Comparison of ENCODE assay signal across 8 cellular contexts in genomic region chr1:67053785-67054759, GRCh38. TPM values are rescaled to one million over a fixed set of nuclear protein-coding genes. Genes with fewer than 3 reads are reported as not detected.
DNase-seq lines count a peak whose midpoint lies in the region; ATAC-seq, FAIRE-seq and TF ChIP-seq lines count a peak whose summit lies in the region.

TSS of gene SLC35D1 (minus strand) at chr1:67054148. CDS start at chr1:67054013, 135 bp downstream.

- peak; percentile 61 for ATAC-seq in foreskin keratinocyte

- peak; percentile 56 for DNase-seq in H54 (ENCODE audit: insufficient read length, low spot score)
- no peak for DNase-seq in LNCaP clone FGC (ENCODE audit: low read depth)
- DNase-seq in SHP77 treated with DMSO at 0.1 percent for 48 hours (lab: John Stamatoyannopoulos, UW): peak; percentile 39
- peak; percentile 56 for DNase-seq in activated gamma-delta T cell (lab: John Stamatoyannopoulos, UW)
- peak in 1 of 2 donors; percentile 48 for DNase-seq in foreskin keratinocyte

- peak; percentile 61 for FAIRE-seq in H54 (lab: Jason Lieb, UNC)

- H3K36me3 ChIP-seq in ES-I3 (ENCODE audit: insufficient read depth, low read length) (no peaks in the 10 kb centered on the region), neuron (ENCODE audit: insufficient read depth, low read length) (peaks cover 16% of the 10 kb centered on the region)

- peak within 1 kb of the TSS; percentile 59 for H3K27ac ChIP-seq in foreskin keratinocyte

- H3K4me1 ChIP-seq in ES-I3 (ENCODE audit: insufficient read depth, low read length) (no peaks in the 10 kb centered on the region), foreskin keratinocyte (peaks cover 20% of the 10 kb centered on the region), neuron (ENCODE audit: insufficient read depth, low read length) (peaks cover 34% of the 10 kb centered on the region)

- H3K27me3 ChIP-seq in foreskin keratinocyte (no peaks in the 10 kb centered on the region), neuron (ENCODE audit: insufficient read depth, low read length) (no peaks in the 10 kb centered on the region)

- TF ChIP-seq CTCF in LNCaP clone FGC (IDR thresholded peaks at IDR 0.05; ENCODE audit: control insufficient read depth, extremely low read depth, insufficient read depth): no peak
- TF ChIP-seq CTCF in foreskin keratinocyte (conservative IDR thresholded peaks at IDR 0.05): no peak
- TF ChIP-seq CTCF in subcutaneous adipose tissue (IDR thresholded peaks at IDR 0.05; ENCODE audit: low read depth): no peak

- peak within 1 kb of the TSS; percentile 95 for H2AFZ ChIP-seq in neuron (ENCODE audit: low read depth, low read length)

- no peaks in the 10 kb centered on the region for H3K9me3 ChIP-seq in ES-I3 (ENCODE audit: control insufficient read depth, insufficient read depth, low read length)
- H3K9me3 ChIP-seq in neuron (ENCODE audit: low read length): no peaks in the 10 kb centered on the region

- peak within 1 kb of the TSS; percentile 88 for H3K9ac ChIP-seq in ES-I3 (ENCODE audit: low read depth, low read length)

- H3K4me3 ChIP-seq in LNCaP clone FGC (ENCODE audit: low read depth, low read length) (peak within 1 kb of the TSS; percentile 24), neuron (ENCODE audit: low read length) (peak within 1 kb of the TSS; percentile 89)

- peak; percentile 52; the same call in 1 of the 2 replicates for TF ChIP-seq POLR2A in H54 (IDR thresholded peaks at IDR 0.05; ENCODE audit: low read depth, low read length)

RNA-seq across cellular contexts. Expression of gene SLC35D1, which starts in this region (rescaled TPM):
- total RNA-seq in foreskin keratinocyte: 13.8 and 14.2 TPM in 2 replicates
- 2.8 and 3.5 TPM in 2 replicates for polyA plus RNA-seq in foreskin keratinocyte
- total RNA-seq in subcutaneous adipose tissue: 10 to 100 TPM; 11.1 to 15.1 (median 13.7) TPM
